In the genomic region with DNA sequence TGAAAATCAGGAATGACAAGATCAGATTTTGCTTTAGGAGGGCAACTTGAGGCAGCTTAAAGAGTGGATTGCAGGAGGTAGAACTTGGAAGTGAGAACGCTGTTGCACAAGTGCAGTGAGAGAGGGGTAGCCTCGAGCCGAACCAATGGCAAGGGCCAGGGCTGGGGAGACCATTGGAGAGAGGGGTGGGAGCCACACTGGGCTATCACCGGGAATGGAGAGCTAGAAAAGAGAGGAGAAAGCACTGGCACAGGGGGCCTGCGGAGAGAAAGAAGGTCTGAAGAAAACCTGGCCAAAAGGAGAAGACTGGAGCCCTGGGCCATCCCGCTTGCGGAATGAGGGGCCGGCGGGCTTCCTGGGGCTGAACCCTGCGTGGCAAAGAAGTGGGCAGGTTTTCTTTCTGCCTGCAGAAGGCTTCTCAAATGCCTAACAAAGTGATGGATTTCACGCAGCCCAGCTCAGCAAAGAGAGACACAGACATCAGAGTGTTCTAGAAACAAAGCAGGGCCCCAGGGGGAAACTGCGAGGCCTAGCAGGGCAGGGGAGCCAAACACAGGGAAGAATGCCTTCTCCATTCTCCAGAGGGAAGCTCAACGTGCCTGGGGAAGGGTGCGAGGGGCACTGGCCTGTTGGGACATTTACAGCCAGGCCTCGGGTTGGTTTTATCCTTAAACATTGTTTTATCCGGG, we compare ENCODE assay signal across 12 cellular contexts. TPM values are rescaled to one million over a fixed set of nuclear protein-coding genes. Genes with fewer than 3 reads are reported as not detected.
DNase-seq lines count a peak whose midpoint lies in the region; ATAC-seq and TF ChIP-seq lines count a peak whose summit lies in the region.
"Had no signal": no experiment of that assay in that cellular context is flagged by ENCODE, and none has a peak within 500 bp of the region (broad histone marks: within the 10 kb centered on the region; RNA-seq: fewer than 3 reads in every experiment).

No MANE protein-coding gene starts in this region.

- no peaks in the 10 kb centered on the region for H3K27me3 Mint-ChIP-seq in activated T-cell treated with anti-CD3 and anti-CD28 coated beads, Interleukin-2, amount 50 U/mL, for 72 hours (ENCODE audit: low read depth)
- no peaks in the 10 kb centered on the region for H3K27me3 Mint-ChIP-seq in mesothelial cell of epicardium (ENCODE audit: low read depth)

- no peaks in the 10 kb centered on the region for H3K27me3 ChIP-seq in left ventricle myocardium inferior (ENCODE audit: low read depth)
- H3K27me3 ChIP-seq in upper lobe of left lung, result no peaks in the 10 kb centered on the region
- H3K27me3 ChIP-seq: heart left ventricle, right lobe of liver had no signal

- WGBS in upper lobe of left lung, 2 donors, result 91 to 92% methylated on average over 16 of the region's 16 CpGs

- ATAC-seq in activated T-cell treated with anti-CD3 and anti-CD28 coated beads, Interleukin-2, amount 50 U/mL, for 72 hours (replicated peaks in 1 of 2), result no peak
- ATAC-seq in upper lobe of left lung (ENCODE audit: low FRiP score in 2 of 2), result no peak
- ATAC-seq in GM18519 (IDR thresholded peaks at IDR 0.05; ENCODE audit: low FRiP score, unreplicated experiment), result no peak

- TF ChIP-seq POLR2A in upper lobe of left lung (IDR thresholded peaks at IDR 0.05), result no peak

- peaks cover 27% of the 10 kb centered on the region for H3K4me1 Mint-ChIP-seq in activated T-cell treated with anti-CD3 and anti-CD28 coated beads, Interleukin-2, amount 50 U/mL, for 72 hours (ENCODE audit: low read depth)
- peaks cover 45% of the 10 kb centered on the region for H3K4me1 Mint-ChIP-seq in mesothelial cell of epicardium

- no peaks in the 10 kb centered on the region for H3K9me3 ChIP-seq in left ventricle myocardium inferior (replicated peaks)
- H3K9me3 ChIP-seq in upper lobe of left lung, result no peaks in the 10 kb centered on the region
- H3K9me3 ChIP-seq: heart left ventricle, right lobe of liver had no signal

- no peaks in the 10 kb centered on the region for H3K36me3 ChIP-seq in left ventricle myocardium inferior
- H3K36me3 ChIP-seq in upper lobe of left lung, result no peaks in the 10 kb centered on the region
- H3K36me3 ChIP-seq: heart left ventricle, right lobe of liver had no signal

- peak overlapping the region; percentile 94 for H3K4me3 ChIP-seq in left ventricle myocardium inferior
- no peak overlapping the region for H3K4me3 ChIP-seq in upper lobe of left lung

- TF ChIP-seq CTCF in left ventricle myocardium inferior (IDR thresholded peaks at IDR 0.05; ENCODE audit: borderline replicate concordance) (no peak), mesothelial cell of epicardium (IDR thresholded peaks at IDR 0.05; ENCODE audit: unreplicated experiment) (no peak), upper lobe of left lung (IDR thresholded peaks at IDR 0.05) (no peak)

- intact Hi-C loops in left ventricle myocardium inferior (cut with micrococcal nuclease), result no loop called here
- intact Hi-C loops in cardiac septum (cut with DNase I), result no loop called here

- H3K9me3 Mint-ChIP-seq in activated T-cell treated with anti-CD3 and anti-CD28 coated beads, Interleukin-2, amount 50 U/mL, for 72 hours, result no peaks in the 10 kb centered on the region
- no peaks in the 10 kb centered on the region for H3K9me3 Mint-ChIP-seq in mesothelial cell of epicardium

- peaks cover 20% of the 10 kb centered on the region for H3K4me1 ChIP-seq in left ventricle myocardium inferior
- H3K4me1 ChIP-seq in upper lobe of left lung, result peaks cover 18 to 38% (median 33%) of the 10 kb centered on the region in 4 donors

- DNase-seq in left ventricle myocardium inferior (no peak), cardiac septum (ENCODE audit: low spot score) (no peak), mesothelial cell of epicardium (ENCODE audit: low spot score in 2 of 2, unreplicated experiment in 2 of 2) (no peak), upper lobe of left lung (no peak), KG1 (lab: John Stamatoyannopoulos, UW) (no peak), NCI-H1436 treated with DMSO at 0.1 percent for 48 hours (lab: John Stamatoyannopoulos, UW) (no peak)
- no peak for DNase-seq in activated T-cell treated with anti-CD3 and anti-CD28 coated beads, Interleukin-2, amount 50 U/mL, for 72 hours
- DNase-seq: heart left ventricle, NCI-H2107, right lobe of liver had no signal

- TF ChIP-seq EP300 in upper lobe of left lung (IDR thresholded peaks at IDR 0.05), result no peak

- peak overlapping the region; percentile 36 to 83 for H3K4me3 Mint-ChIP-seq in activated T-cell treated with anti-CD3 and anti-CD28 coated beads, Interleukin-2, amount 50 U/mL, for 72 hours
- peak overlapping the region; percentile 70 for H3K4me3 Mint-ChIP-seq in mesothelial cell of epicardium

- H3K36me3 Mint-ChIP-seq in activated T-cell treated with anti-CD3 and anti-CD28 coated beads, Interleukin-2, amount 50 U/mL, for 72 hours (ENCODE audit: insufficient read depth in 2 of 2), result peaks cover 1 to 2% of the 10 kb centered on the region in 2 donors
- no peaks in the 10 kb centered on the region for H3K36me3 Mint-ChIP-seq in mesothelial cell of epicardium

- H3K27ac ChIP-seq in left ventricle myocardium inferior (replicated peaks) (no peak overlapping the region), upper lobe of left lung (peak overlapping the region; percentile 92 to 93 (median 92))

- peak overlapping the region; percentile 3 for H3K27ac Mint-ChIP-seq in activated T-cell treated with anti-CD3 and anti-CD28 coated beads, Interleukin-2, amount 50 U/mL, for 72 hours
- peak overlapping the region; percentile 49 for H3K27ac Mint-ChIP-seq in mesothelial cell of epicardium

RNA-seq across cellular contexts. Expression of a gene that starts 1.2 kb away (rescaled TPM):
- total RNA-seq in left ventricle myocardium inferior (3.8 TPM), cardiac septum (6.7 TPM), mesothelial cell of epicardium (13.0 to 15.9 TPM (median 14.8 TPM) in 3 replicates), upper lobe of left lung (10 to 100 TPM; 20.8 to 70.2 (median 36.8) TPM)
- total RNA-seq in activated T-cell treated with anti-CD3 and anti-CD28 coated beads, Interleukin-2, amount 50 U/mL, for 72 hours, result 10 to 100 TPM; 27.5 to 37.6 TPM

RNA-seq across cellular contexts. Expression of a gene that starts 16.5 kb away (rescaled TPM):
- not detected for total RNA-seq in left ventricle myocardium inferior
- not detected for total RNA-seq in cardiac septum
- total RNA-seq in activated T-cell treated with anti-CD3 and anti-CD28 coated beads, Interleukin-2, amount 50 U/mL, for 72 hours, result under 1 TPM; 0.19 to 0.36 TPM
- total RNA-seq in mesothelial cell of epicardium, result 0.23 to 0.42 TPM (median 0.40 TPM) in 3 replicates
- 10 to 100 TPM in 5 of 6 donors, under 1 TPM in 1; 0.46 to 68.4 (median 13.4) TPM for total RNA-seq in upper lobe of left lung
- total RNA-seq: lung microvascular endothelial cell had no signal
